31 cellular contexts compared by ENCODE assay signal in genomic region chr22:38823076-38823475, GRCh38.
"Had no signal": no experiment of that assay in that cellular context is flagged by ENCODE, and none has a peak within 500 bp of the region (broad histone marks: within the 10 kb centered on the region; RNA-seq: fewer than 3 reads in every experiment).

No MANE protein-coding gene starts in this region.

- H3K4me1 ChIP-seq: pancreas, psoas muscle, right lobe of liver, spleen, suprapubic skin, testis, tibial artery, transverse colon, upper lobe of right lung, uterus had no signal

- H3K4me1 Mint-ChIP-seq: naive B cell; nephron progenitor cell; stimulated activated memory B cell treated with anti-CD40 and anti-IgM and Interleukin-4, amounts not matched to agents 10 μg/mL and 1 μg/mL and 100 μg/mL, for 72 hours; stimulated activated naive CD8-positive, alpha-beta T cell treated with anti-CD3 and anti-CD28 coated beads, Interleukin-15, amount 100 ng/mL, for 72 hours had no signal

- H3K4me3 ChIP-seq: pancreas, psoas muscle, right lobe of liver, skin epidermis, smooth muscle cell, spleen, suprapubic skin, testis, tibial artery, transverse colon, upper lobe of right lung, uterus had no signal

- ATAC-seq: naive thymus-derived CD8-positive, alpha-beta T cell; natural killer cell treated with Interleukin-12 subunit alpha and Interleukin-12 subunit beta and Interleukin-15 and Interleukin-18, amount 100 ng/mL, for 72 hours; pancreas; psoas muscle; right lobe of liver; stimulated activated memory B cell treated with anti-CD40 and anti-IgM and Interleukin-4, amounts not matched to agents 10 μg/mL and 1 μg/mL and 100 μg/mL, for 72 hours; stimulated activated naive CD8-positive, alpha-beta T cell treated with anti-CD3 and anti-CD28 coated beads, Interleukin-15, amount 100 ng/mL, for 72 hours; stimulated activated naive CD8-positive, alpha-beta T cell treated with anti-CD3 and anti-CD28 coated beads, Interleukin-15, Interleukin-2, amounts not matched to agents 100 U/mL and 50 U/mL, for 24 hours; upper lobe of right lung had no signal

- DNase-seq: naive B cell; naive thymus-derived CD8-positive, alpha-beta T cell; nephron progenitor cell; occipital lobe; pancreas; psoas muscle; right cardiac atrium; spleen; stimulated activated CD4-positive, alpha-beta T cell treated with anti-CD3 and anti-CD28 coated beads, Interleukin-12 subunit alpha, Interleukin-12 subunit beta, amount 100 ng/mL, for 4 hours; stimulated activated CD4-positive, alpha-beta T cell treated with anti-CD3 and anti-CD28 coated beads, Interleukin-1b, Interleukin-23, amount 100 ng/mL, for 48 hours; stimulated activated CD4-positive, alpha-beta T cell treated with anti-CD3 and anti-CD28 coated beads, Interleukin-4, amount 100 ng/mL, for 1 hour; stimulated activated CD4-positive, alpha-beta T cell treated with anti-CD3 and anti-CD28 coated beads, Interleukin-4, amount 100 ng/mL, for 4 hours; stimulated activated CD8-positive, alpha-beta memory T cell treated with anti-CD3 and anti-CD28 coated beads, Interleukin-4, amount 100 ng/mL, for 48 hours; stimulated activated naive CD4-positive, alpha-beta T cell; stimulated activated naive CD8-positive, alpha-beta T cell treated with anti-CD3 and anti-CD28 coated beads, Interleukin-15, amount 100 ng/mL, for 72 hours; stimulated activated naive CD8-positive, alpha-beta T cell treated with anti-CD3 and anti-CD28 coated beads, Interleukin-15, Interleukin-2, amounts not matched to agents 100 U/mL and 50 U/mL, for 24 hours; substantia nigra; testis; tibial artery; transverse colon; upper lobe of right lung; uterus had no signal

- H3K27ac Mint-ChIP-seq: naive B cell; naive thymus-derived CD8-positive, alpha-beta T cell; nephron progenitor cell; progenitor cell of endocrine pancreas; stimulated activated memory B cell treated with anti-CD40 and anti-IgM and Interleukin-4, amounts not matched to agents 10 μg/mL and 1 μg/mL and 100 μg/mL, for 72 hours; stimulated activated naive CD8-positive, alpha-beta T cell treated with anti-CD3 and anti-CD28 coated beads, Interleukin-15, amount 100 ng/mL, for 72 hours; type B pancreatic cell had no signal

- H3K36me3 ChIP-seq: pancreas, right lobe of liver, spleen, suprapubic skin, transverse colon, upper lobe of right lung, uterus had no signal

- H3K36me3 Mint-ChIP-seq: naive B cell; natural killer cell treated with Interleukin-12 subunit alpha and Interleukin-12 subunit beta and Interleukin-15 and Interleukin-18, amount 100 ng/mL, for 72 hours; stimulated activated memory B cell treated with anti-CD40 and anti-IgM and Interleukin-4, amounts not matched to agents 10 μg/mL and 1 μg/mL and 100 μg/mL, for 72 hours; type B pancreatic cell had no signal

- H3K9me3 ChIP-seq: pancreas, psoas muscle, right lobe of liver, spleen, suprapubic skin, testis, tibial artery, transverse colon, upper lobe of right lung, uterus had no signal

- H3K9me3 Mint-ChIP-seq: naive thymus-derived CD8-positive, alpha-beta T cell; natural killer cell treated with Interleukin-12 subunit alpha and Interleukin-12 subunit beta and Interleukin-15 and Interleukin-18, amount 100 ng/mL, for 72 hours; nephron progenitor cell; neural crest cell; stimulated activated memory B cell treated with anti-CD40 and anti-IgM and Interleukin-4, amounts not matched to agents 10 μg/mL and 1 μg/mL and 100 μg/mL, for 72 hours; stimulated activated naive CD8-positive, alpha-beta T cell treated with anti-CD3 and anti-CD28 coated beads, Interleukin-15, amount 100 ng/mL, for 72 hours; type B pancreatic cell had no signal

- H3K27me3 ChIP-seq: pancreas, right lobe of liver, spleen, testis, tibial artery, transverse colon, upper lobe of right lung, uterus had no signal

- H3K4me3 Mint-ChIP-seq: naive thymus-derived CD8-positive, alpha-beta T cell; natural killer cell treated with Interleukin-12 subunit alpha and Interleukin-12 subunit beta and Interleukin-15 and Interleukin-18, amount 100 ng/mL, for 72 hours; nephron progenitor cell; neural crest cell; stimulated activated memory B cell treated with anti-CD40 and anti-IgM and Interleukin-4, amounts not matched to agents 10 μg/mL and 1 μg/mL and 100 μg/mL, for 72 hours; stimulated activated naive CD8-positive, alpha-beta T cell treated with anti-CD3 and anti-CD28 coated beads, Interleukin-15, amount 100 ng/mL, for 72 hours; type B pancreatic cell had no signal

- H3K27me3 Mint-ChIP-seq: naive thymus-derived CD8-positive, alpha-beta T cell; natural killer cell treated with Interleukin-12 subunit alpha and Interleukin-12 subunit beta and Interleukin-15 and Interleukin-18, amount 100 ng/mL, for 72 hours; stimulated activated naive CD8-positive, alpha-beta T cell treated with anti-CD3 and anti-CD28 coated beads, Interleukin-15, amount 100 ng/mL, for 72 hours had no signal

- H3K4me2 ChIP-seq: smooth muscle cell had no signal

- H3K27ac ChIP-seq: pancreas, psoas muscle, right lobe of liver, skin epidermis, spleen, suprapubic skin, testis, tibial artery, transverse colon, upper lobe of right lung, uterus had no signal
